Comparison of ENCODE assay signal across 8 cellular contexts in genomic region chr15:48541659-48542334, GRCh38.
A peak's percentile ranks its signal among the peaks of the same experiment; 100 is the strongest.
DNase-seq lines count a peak whose midpoint lies in the region; ATAC-seq and TF ChIP-seq lines count a peak whose summit lies in the region.

No MANE protein-coding gene starts in this region.

- POLR2A ChIA-PET in A673 (lab: Charles Lee; ENCODE audit: low non-redundant PET), result no interaction called here

- no peak overlapping the region for H3K27ac Mint-ChIP-seq in activated T-cell treated with anti-CD3 and anti-CD28 coated beads, Interleukin-2, amount 50 U/mL, for 72 hours
- no peak overlapping the region for H3K27ac Mint-ChIP-seq in natural killer cell

- CTCF ChIA-PET in A673 (lab: Charles Lee), result no interaction called here

- H3K36me3 ChIP-seq in A673 (ENCODE audit: insufficient read depth, low read length, poor library complexity, severe bottlenecking) (no peaks in the 10 kb centered on the region), esophagus muscularis mucosa (no peaks in the 10 kb centered on the region)

- H3K27me3 Mint-ChIP-seq in activated T-cell treated with anti-CD3 and anti-CD28 coated beads, Interleukin-2, amount 50 U/mL, for 72 hours (ENCODE audit: low read depth), result peaks cover 7% of the 10 kb centered on the region
- peaks cover 0 to 2% of the 10 kb centered on the region in 2 donors for H3K27me3 Mint-ChIP-seq in natural killer cell (ENCODE audit: low read depth in 2 of 2)

- TF ChIP-seq EP300 in esophagus muscularis mucosa (IDR thresholded peaks at IDR 0.05), result no peak

- H3K9me3 Mint-ChIP-seq in activated T-cell treated with anti-CD3 and anti-CD28 coated beads, Interleukin-2, amount 50 U/mL, for 72 hours, result no peaks in the 10 kb centered on the region
- no peaks in the 10 kb centered on the region for H3K9me3 Mint-ChIP-seq in natural killer cell

- H3K27ac ChIP-seq in A673 (ENCODE audit: low read depth, low read length, poor library complexity, severe bottlenecking) (peak overlapping the region; percentile 48), esophagus muscularis mucosa (replicated peaks in 1 of 4) (peak overlapping the region; percentile 70 to 78 (median 74))

- H3K4me3 ChIP-seq in A673 (ENCODE audit: low read depth, low read length, poor library complexity, severe bottlenecking) (peak overlapping the region; percentile 10), esophagus muscularis mucosa (peak overlapping the region in 3 of 4 donors; percentile 22 to 29 (median 29))

- TF ChIP-seq CTCF in A673 (conservative IDR thresholded peaks at IDR 0.05; ENCODE audit: low read depth, low read length) (no peak), esophagus muscularis mucosa (IDR thresholded peaks at IDR 0.05) (no peak), natural killer cell (IDR thresholded peaks at IDR 0.05) (no peak)

- TF ChIP-seq POLR2A in esophagus muscularis mucosa (IDR thresholded peaks at IDR 0.05; ENCODE audit: low read depth), result no peak

- H3K9me3 ChIP-seq in A673 (ENCODE audit: low read depth, low read length, poor library complexity, severe bottlenecking) (no peaks in the 10 kb centered on the region), esophagus muscularis mucosa (no peaks in the 10 kb centered on the region)

- ATAC-seq in GM19452 (IDR thresholded peaks at IDR 0.05; ENCODE audit: unreplicated experiment), result peak; percentile 87
- ATAC-seq in HG03442 (IDR thresholded peaks at IDR 0.05; ENCODE audit: unreplicated experiment), result peak; percentile 94
- no peak for ATAC-seq in activated T-cell treated with anti-CD3 and anti-CD28 coated beads, Interleukin-2, amount 50 U/mL, for 72 hours (replicated peaks in 1 of 2)
- ATAC-seq in natural killer cell, result no peak

- BruUV-seq in A673 (replicated peaks; lab: Mats Ljungman, UMichigan), result no TSS peak

- H3K27me3 ChIP-seq in A673 (replicated peaks; ENCODE audit: insufficient read depth, low read depth, low read length, poor library complexity) (no peaks in the 10 kb centered on the region), esophagus muscularis mucosa (no peaks in the 10 kb centered on the region)

- intact Hi-C loops in A673 (cut with micrococcal nuclease; ENCODE audit: unreplicated experiment) (no loop called here), esophagus muscularis mucosa (cut with DNase I) (no loop called here), natural killer cell (cut with micrococcal nuclease) (no loop called here)

- no peaks in the 10 kb centered on the region for H3K36me3 Mint-ChIP-seq in activated T-cell treated with anti-CD3 and anti-CD28 coated beads, Interleukin-2, amount 50 U/mL, for 72 hours (ENCODE audit: insufficient read depth in 2 of 2)
- no peaks in the 10 kb centered on the region for H3K36me3 Mint-ChIP-seq in natural killer cell

- 22% methylated on average over 6 of the region's 6 CpGs for WGBS in esophagus muscularis mucosa

- no peak overlapping the region for H3K4me3 Mint-ChIP-seq in activated T-cell treated with anti-CD3 and anti-CD28 coated beads, Interleukin-2, amount 50 U/mL, for 72 hours
- no peak overlapping the region for H3K4me3 Mint-ChIP-seq in natural killer cell

- H3K4me1 ChIP-seq in A673 (ENCODE audit: insufficient read depth, low read length, poor library complexity, severe bottlenecking) (peaks cover 40% of the 10 kb centered on the region), esophagus muscularis mucosa (peaks cover 14 to 90% (median 87%) of the 10 kb centered on the region in 4 donors)

- DNase-seq in A673 (ENCODE audit: low spot score) (peak; percentile 45), esophagus muscularis mucosa (ENCODE audit: extremely low spot score) (no peak), NCI-H82 treated with DMSO at 0.1 percent for 48 hours (lab: John Stamatoyannopoulos, UW; ENCODE audit: unreplicated experiment) (no peak), natural killer cell (no peak), mucosa of gallbladder (ENCODE audit: low spot score) (no peak)
- DNase-seq in activated T-cell treated with anti-CD3 and anti-CD28 coated beads, Interleukin-2, amount 50 U/mL, for 72 hours, result no peak

- H3K4me1 Mint-ChIP-seq in activated T-cell treated with anti-CD3 and anti-CD28 coated beads, Interleukin-2, amount 50 U/mL, for 72 hours (ENCODE audit: low read depth), result no peaks in the 10 kb centered on the region
- H3K4me1 Mint-ChIP-seq in natural killer cell, result no peaks in the 10 kb centered on the region

Comparison
In these comparisons a context has a peak if more than half of its experiments do, and no peak if none do; other contexts are left out.
1. ATAC-seq: peak in GM19452 (single experiment) and HG03442 (single experiment); none in activated T-cell treated with anti-CD3 and anti-CD28 coated beads, Interleukin-2, amount 50 U/mL, for 72 hours (0 of 2) and natural killer cell (0 of 3).